13 cellular contexts compared by ENCODE assay signal in genomic region chr6:98586163-98586562, GRCh38.
A peak's percentile ranks its signal among the peaks of the same experiment; 100 is the strongest.
DNase-seq lines count a peak whose midpoint lies in the region; ATAC-seq and TF ChIP-seq lines count a peak whose summit lies in the region.
"Had no signal": no experiment of that assay in that cellular context is flagged by ENCODE, and none has a peak within 500 bp of the region (broad histone marks: within the 10 kb centered on the region; RNA-seq: fewer than 3 reads in every experiment).

No MANE protein-coding gene starts in this region.

- H3K79me1 ChIP-seq in H9 (ENCODE audit: insufficient read depth, low read depth, low read length, poor library complexity, severe bottlenecking) (no peaks in the 10 kb centered on the region), mesendoderm (ENCODE audit: low read length) (no peaks in the 10 kb centered on the region)

- WGBS in H9 (ENCODE audit: extremely low coverage, insufficient read length, low lambda C conversion rate), result no CpG with 5 or more reads among the region's 1 CpG
- no CpG with 5 or more reads among the region's 1 CpG for WGBS in mesendoderm (ENCODE audit: extremely low coverage, insufficient coverage, low lambda C conversion rate)

- H3K27me3 ChIP-seq in BE2C, result no peaks in the 10 kb centered on the region
- no peaks in the 10 kb centered on the region for H3K27me3 ChIP-seq in H9 (ENCODE audit: insufficient read depth, low read length)
- H3K27me3 ChIP-seq in mesendoderm (ENCODE audit: insufficient read depth, low read length, poor library complexity), result no peaks in the 10 kb centered on the region

- H3K4me1 ChIP-seq in BE2C, result no peaks in the 10 kb centered on the region
- H3K4me1 ChIP-seq in H9 (ENCODE audit: insufficient read depth, low read length), result peaks cover 4% of the 10 kb centered on the region
- H3K4me1 ChIP-seq in mesendoderm (ENCODE audit: control insufficient read depth, low read depth, low read length), result no peaks in the 10 kb centered on the region

- H4K91ac ChIP-seq in H9 (ENCODE audit: insufficient read length, low read depth, low read length), result no peak overlapping the region

- no peaks in the 10 kb centered on the region for H4K20me1 ChIP-seq in H9 (ENCODE audit: control insufficient read depth, insufficient read depth, insufficient read length)

- H3K4me3 Mint-ChIP-seq in H9 (no peak overlapping the region), WTC11 (no peak overlapping the region)
- H3K4me3 Mint-ChIP-seq: CD8-positive, alpha-beta T cell had no signal

- H2BK15ac ChIP-seq in H9 (ENCODE audit: low read depth, low read length), result no peak overlapping the region; the same call in 1 of the 2 replicates
- H2BK15ac ChIP-seq in mesendoderm (replicated peaks; ENCODE audit: low read depth), result no peak overlapping the region

- no peak overlapping the region for H3K56ac ChIP-seq in H9 (ENCODE audit: insufficient read length, low read depth, low read length)
- no peak overlapping the region for H3K56ac ChIP-seq in mesendoderm (ENCODE audit: low read length)

- DNase-seq in BE2C (peak; percentile 13), H9 (peak; percentile 38), WTC11 (ENCODE audit: low spot score) (peak; percentile 44), mesendoderm (peak; percentile 16)
- DNase-seq in stimulated activated CD8-positive, alpha-beta memory T cell treated with anti-CD3 and anti-CD28 coated beads, Interleukin-4, amount 100 ng/mL, for 48 hours, result no peak
- no peak for DNase-seq in activated CD4-positive, alpha-beta T cell treated with anti-CD3 and anti-CD28 coated beads for 1 hour
- DNase-seq: ACHN; C1 segment of cervical spinal cord; CD8-positive, alpha-beta T cell; COR-L47; DND-41; GDM1 had no signal

- H4K8ac ChIP-seq in H9 (replicated peaks; ENCODE audit: insufficient read length, low read depth, low read length), result no peak overlapping the region
- no peak overlapping the region for H4K8ac ChIP-seq in mesendoderm (ENCODE audit: low read depth, low read length)

- H2BK5ac ChIP-seq in H9 (ENCODE audit: insufficient read length, low read length), result no peak overlapping the region
- H2BK5ac ChIP-seq in mesendoderm (ENCODE audit: low read length), result no peak overlapping the region

- H3K79me2 ChIP-seq in H9 (ENCODE audit: insufficient read depth, low read length) (no peaks in the 10 kb centered on the region), mesendoderm (ENCODE audit: control insufficient read depth, insufficient read depth, low read length) (no peaks in the 10 kb centered on the region)

- H3K27ac Mint-ChIP-seq in H9 (no peak overlapping the region), WTC11 (no peak overlapping the region)
- H3K27ac Mint-ChIP-seq: CD8-positive, alpha-beta T cell had no signal

- H3K4me2 ChIP-seq in H9 (ENCODE audit: insufficient read depth, insufficient read length, low read length) (no peak overlapping the region), mesendoderm (ENCODE audit: low read length) (no peak overlapping the region)

- H3K9me3 ChIP-seq in BE2C (no peaks in the 10 kb centered on the region), H9 (ENCODE audit: control insufficient read depth, low read depth, low read length) (no peaks in the 10 kb centered on the region)

- no peak overlapping the region for H2BK20ac ChIP-seq in H9 (ENCODE audit: low read depth, low read length, poor library complexity, severe bottlenecking)

- H3K4me3 ChIP-seq in BE2C (ENCODE audit: low read depth, low read length) (no peak overlapping the region), mesendoderm (ENCODE audit: low read length) (no peak overlapping the region)

- peaks cover 12% of the 10 kb centered on the region in 2 experiments for H3K4me1 Mint-ChIP-seq in H9
- peaks cover 26% of the 10 kb centered on the region for H3K4me1 Mint-ChIP-seq in WTC11

- H3K36me3 Mint-ChIP-seq in H9 (ENCODE audit: insufficient read depth in 1 of 3, low read depth in 3 of 3) (no peaks in the 10 kb centered on the region), WTC11 (no peaks in the 10 kb centered on the region)
- H3K36me3 Mint-ChIP-seq: CD8-positive, alpha-beta T cell had no signal

- H3T11ph ChIP-seq in H9 (ENCODE audit: low read length), result no peak overlapping the region

- H4K5ac ChIP-seq in H9 (ENCODE audit: insufficient read length, low read depth, low read length), result no peak overlapping the region
- no peak overlapping the region for H4K5ac ChIP-seq in mesendoderm (ENCODE audit: low read length)

- H3K18ac ChIP-seq in H9 (ENCODE audit: insufficient read length, low read depth, low read length) (no peak overlapping the region), mesendoderm (ENCODE audit: low read length) (no peak overlapping the region)

- CTCF ChIA-PET in WTC11 (lab: Charles Lee), result no interaction called here

- H3K27me3 Mint-ChIP-seq in H9 (ENCODE audit: low read depth) (no peaks in the 10 kb centered on the region; the same call in 1 of the 2 replicates), WTC11 (ENCODE audit: low read depth) (no peaks in the 10 kb centered on the region)

- H3K27ac ChIP-seq in H9 (ENCODE audit: insufficient read length, low read depth, low read length) (no peak overlapping the region), mesendoderm (ENCODE audit: low read depth, low read length) (no peak overlapping the region)

- no peak overlapping the region for H2BK12ac ChIP-seq in H9 (ENCODE audit: insufficient read length, low read depth, low read length)

- TF ChIP-seq CTCF in BE2C (IDR thresholded peaks at IDR 0.05; ENCODE audit: low read depth, low read length), result peak; percentile 31
- TF ChIP-seq CTCF in H9 (conservative IDR thresholded peaks at IDR 0.05), result peak; percentile 52; the same call in 2 of the 3 replicates
- TF ChIP-seq CTCF in WTC11 (IDR thresholded peaks at IDR 0.05), result no peak

- no peaks in the 10 kb centered on the region for H3K23me2 ChIP-seq in H9 (ENCODE audit: insufficient read length, low read depth, low read length, poor library complexity, severe bottlenecking)

- no peak overlapping the region for H3K14ac ChIP-seq in H9 (ENCODE audit: insufficient read depth, low read length)

- H3K9me3 Mint-ChIP-seq in H9 (no peaks in the 10 kb centered on the region), WTC11 (no peaks in the 10 kb centered on the region)
- H3K9me3 Mint-ChIP-seq: CD8-positive, alpha-beta T cell had no signal

- POLR2A ChIA-PET in WTC11 (lab: Charles Lee), result no interaction called here

- ATAC-seq in WTC11 (peak; percentile 87), GM18520 (IDR thresholded peaks at IDR 0.05; ENCODE audit: unreplicated experiment) (no peak)
- ATAC-seq: CD8-positive, alpha-beta T cell had no signal

- H3K23ac ChIP-seq in H9 (ENCODE audit: insufficient read length, low read depth, low read length) (no peak overlapping the region), mesendoderm (ENCODE audit: low read length) (no peak overlapping the region)

- H2AFZ ChIP-seq in H9 (ENCODE audit: low read length), result no peak overlapping the region

- no peak overlapping the region for H2AK5ac ChIP-seq in H9 (ENCODE audit: insufficient read length, low read length)
- H2AK5ac ChIP-seq in mesendoderm (ENCODE audit: low read length), result no peak overlapping the region

- H3K9ac ChIP-seq in H9 (ENCODE audit: extremely low read depth, insufficient read length, low read length), result no peak overlapping the region
- H3K9ac ChIP-seq in mesendoderm (ENCODE audit: low read length), result no peak overlapping the region

- H3K36me3 ChIP-seq in BE2C (no peaks in the 10 kb centered on the region), mesendoderm (ENCODE audit: control insufficient read depth, insufficient read depth, low read length) (no peaks in the 10 kb centered on the region)

- H2BK120ac ChIP-seq in H9 (ENCODE audit: low read depth, low read length, poor library complexity, severe bottlenecking), result no peak overlapping the region
- no peak overlapping the region for H2BK120ac ChIP-seq in mesendoderm (ENCODE audit: low read depth, low read length)

- H3K4ac ChIP-seq in H9 (ENCODE audit: low read depth, low read length) (no peak overlapping the region), mesendoderm (ENCODE audit: low read depth, low read length) (no peak overlapping the region)

TF ChIP-seq in WTC11, 78 proteins besides CTCF, POLR2A, EP300 and RAD21 (continues in another document):
- TF ChIP-seq GTF2I (CRISPR knock-in tag; conservative IDR thresholded peaks at IDR 0.05) (no peak), RELA (CRISPR knock-in tag; IDR thresholded peaks at IDR 0.05; ENCODE audit: borderline replicate concordance) (no peak), JUN (CRISPR knock-in tag; IDR thresholded peaks at IDR 0.05) (no peak), TEAD4 (CRISPR knock-in tag; IDR thresholded peaks at IDR 0.05) (no peak)
- TF ChIP-seq, protein P1, sequence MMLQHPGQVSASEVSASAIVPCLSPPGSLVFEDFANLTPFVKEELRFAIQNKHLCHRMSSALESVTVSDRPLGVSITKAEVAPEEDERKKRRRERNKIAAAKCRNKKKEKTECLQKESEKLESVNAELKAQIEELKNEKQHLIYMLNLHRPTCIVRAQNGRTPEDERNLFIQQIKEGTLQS (CRISPR knock-in tag; conservative IDR thresholded peaks at IDR 0.05), result no peak
- TF ChIP-seq, protein P2, sequence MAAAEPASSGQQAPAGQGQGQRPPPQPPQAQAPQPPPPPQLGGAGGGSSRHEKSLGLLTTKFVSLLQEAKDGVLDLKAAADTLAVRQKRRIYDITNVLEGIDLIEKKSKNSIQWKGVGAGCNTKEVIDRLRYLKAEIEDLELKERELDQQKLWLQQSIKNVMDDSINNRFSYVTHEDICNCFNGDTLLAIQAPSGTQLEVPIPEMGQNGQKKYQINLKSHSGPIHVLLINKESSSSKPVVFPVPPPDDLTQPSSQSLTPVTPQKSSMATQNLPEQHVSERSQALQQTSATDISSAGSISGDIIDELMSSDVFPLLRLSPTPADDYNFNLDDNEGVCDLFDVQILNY (CRISPR knock-in tag; IDR thresholded peaks at IDR 0.05), result no peak
- TF ChIP-seq, protein P3, sequence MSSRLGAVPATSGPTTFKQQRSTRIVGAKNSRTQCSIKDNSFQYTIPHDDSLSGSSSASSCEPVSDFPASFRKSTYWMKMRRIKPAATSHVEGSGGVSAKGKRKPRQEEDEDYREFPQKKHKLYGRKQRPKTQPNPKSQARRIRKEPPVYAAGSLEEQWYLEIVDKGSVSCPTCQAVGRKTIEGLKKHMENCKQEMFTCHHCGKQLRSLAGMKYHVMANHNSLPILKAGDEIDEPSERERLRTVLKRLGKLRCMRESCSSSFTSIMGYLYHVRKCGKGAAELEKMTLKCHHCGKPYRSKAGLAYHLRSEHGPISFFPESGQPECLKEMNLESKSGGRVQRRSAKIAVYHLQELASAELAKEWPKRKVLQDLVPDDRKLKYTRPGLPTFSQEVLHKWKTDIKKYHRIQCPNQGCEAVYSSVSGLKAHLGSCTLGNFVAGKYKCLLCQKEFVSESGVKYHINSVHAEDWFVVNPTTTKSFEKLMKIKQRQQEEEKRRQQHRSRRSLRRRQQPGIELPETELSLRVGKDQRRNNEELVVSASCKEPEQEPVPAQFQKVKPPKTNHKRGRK (CRISPR knock-in tag; IDR thresholded peaks at IDR 0.05; ENCODE audit: borderline replicate concordance), result no peak

Comparison
In these comparisons a context has a peak if more than half of its experiments do, and no peak if none do; other contexts are left out.
1. DNase-seq: peak in BE2C (single experiment), H9 (single experiment), WTC11 (single experiment) and mesendoderm (single experiment); none in stimulated activated CD8-positive, alpha-beta memory T cell treated with anti-CD3 and anti-CD28 coated beads, Interleukin-4, amount 100 ng/mL, for 48 hours (single experiment) and activated CD4-positive, alpha-beta T cell treated with anti-CD3 and anti-CD28 coated beads for 1 hour (single experiment).